In genomic region chr17:65231662-65232335, GRCh38 we compare ENCODE assay signal across 9 cellular contexts.
A peak's percentile ranks its signal among the peaks of the same experiment; 100 is the strongest.
DNase-seq lines count a peak whose midpoint lies in the region; ATAC-seq, FAIRE-seq and TF ChIP-seq lines count a peak whose summit lies in the region.
"Had no signal": no experiment of that assay in that cellular context is flagged by ENCODE, and none has a peak within 500 bp of the region (broad histone marks: within the 10 kb centered on the region; RNA-seq: fewer than 3 reads in every experiment).

No MANE protein-coding gene starts in this region.

- TF ChIP-seq CTCF in fibroblast of mammary gland (conservative IDR thresholded peaks at IDR 0.05; ENCODE audit: control insufficient read depth, insufficient read depth, low read depth, low read length), result peak; percentile 86
- TF ChIP-seq CTCF in neural crest cell (conservative IDR thresholded peaks at IDR 0.05), result peak; percentile 81

- H3K27ac Mint-ChIP-seq in neural crest cell (ENCODE audit: unreplicated experiment), result no peak overlapping the region
- H3K27ac Mint-ChIP-seq: dendritic cell treated with granulocyte-macrophage colony-stimulating factor and Interleukin-4, amounts not matched to agents 40 ng/mL and 50 ng/mL, for 4 days had no signal

- DNase-seq in GM03348 (ENCODE audit: low spot score) (peak; percentile 95), NCI-H748 (lab: John Stamatoyannopoulos, UW; ENCODE audit: unreplicated experiment) (peak; percentile 65), fibroblast of mammary gland (ENCODE audit: low read depth) (peak; percentile 83), neural crest cell (ENCODE audit: low read depth, low spot score) (peak; percentile 59), urothelium cell line (ENCODE audit: low spot score) (peak; percentile 91)
- DNase-seq in activated CD8-positive, alpha-beta memory T cell treated with anti-CD3 and anti-CD28 coated beads, Interleukin-2, amount 50 U/mL, for 48 hours, result peak; percentile 69

- H3K9me3 Mint-ChIP-seq in neural crest cell, result peaks cover 7% of the 10 kb centered on the region
- H3K9me3 Mint-ChIP-seq: dendritic cell treated with granulocyte-macrophage colony-stimulating factor and Interleukin-4, amounts not matched to agents 40 ng/mL and 50 ng/mL, for 4 days had no signal

- no peak overlapping the region for H3K4me3 ChIP-seq in fibroblast of mammary gland (ENCODE audit: control insufficient read depth, low read depth, low read length)

- ATAC-seq in HG03045 (IDR thresholded peaks at IDR 0.05; ENCODE audit: unreplicated experiment), result peak; percentile 50
- ATAC-seq in HG02870 (IDR thresholded peaks at IDR 0.05; ENCODE audit: unreplicated experiment), result no peak

- H3K4me3 Mint-ChIP-seq in neural crest cell, result no peak overlapping the region
- H3K4me3 Mint-ChIP-seq: dendritic cell treated with granulocyte-macrophage colony-stimulating factor and Interleukin-4, amounts not matched to agents 40 ng/mL and 50 ng/mL, for 4 days had no signal

- no peaks in the 10 kb centered on the region for H3K36me3 Mint-ChIP-seq in neural crest cell (ENCODE audit: low read depth)

- no peak for FAIRE-seq in urothelium cell line (lab: Jason Lieb, UNC)

- H3K27me3 Mint-ChIP-seq in neural crest cell (ENCODE audit: low read depth), result no peaks in the 10 kb centered on the region

- peaks cover 33% of the 10 kb centered on the region for H3K4me1 Mint-ChIP-seq in neural crest cell
